29 cellular contexts compared by ENCODE assay signal in the genomic region with DNA sequence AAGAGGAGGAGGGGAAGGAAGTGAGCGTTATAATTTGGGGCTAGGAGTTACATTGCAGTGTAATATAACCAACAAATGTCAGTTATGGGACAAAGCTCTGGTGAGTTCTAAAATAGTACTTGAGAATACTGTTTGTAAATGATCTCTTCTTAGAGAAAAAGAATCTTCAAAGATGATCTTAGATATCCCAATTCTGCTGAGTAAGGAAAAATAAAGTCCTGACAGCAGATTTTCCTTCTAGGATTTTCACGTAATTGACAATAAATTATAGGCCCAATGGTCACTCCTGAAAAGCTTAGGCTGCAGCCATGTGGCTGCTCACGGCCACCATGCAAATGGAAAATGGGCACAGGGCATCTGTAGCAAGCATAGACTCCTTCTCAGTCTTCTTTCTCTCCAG.
"Had no signal": no experiment of that assay in that cellular context is flagged by ENCODE, and none has a peak within 500 bp of the region (broad histone marks: within the 10 kb centered on the region; RNA-seq: fewer than 3 reads in every experiment).

No MANE protein-coding gene starts in this region.

- H3K4me1 ChIP-seq: ascending aorta, breast epithelium, colonic mucosa, gastroesophageal sphincter had no signal

- H3K9me3 ChIP-seq: ascending aorta, breast epithelium, colonic mucosa, esophagus squamous epithelium, gastroesophageal sphincter, heart left ventricle had no signal

- DNase-seq: activated CD4-positive, alpha-beta memory T cell treated with anti-CD3 and anti-CD28 coated beads for 36 hours; activated CD4-positive, alpha-beta T cell treated with anti-CD3 and anti-CD28 coated beads for 36 hours; activated CD4-positive, alpha-beta T cell treated with anti-CD3 and anti-CD28 coated beads, Interleukin-2, amount 10 ng/mL, durations not matched to agents 24 days and 14 days; activated CD4-positive, CD25-positive, alpha-beta regulatory T cell; activated CD4-positive, CD25-positive, alpha-beta regulatory T cell treated with anti-CD3 and anti-CD28 coated beads, Interleukin-2, amount 50 U/mL, for 72 hours; activated CD8-positive, alpha-beta memory T cell treated with anti-CD3 and anti-CD28 coated beads, Interleukin-2, amount 10 ng/mL, durations not matched to agents 7 days and 5 days; activated CD8-positive, alpha-beta memory T cell treated with anti-CD3 and anti-CD28 coated beads, Interleukin-2, amount 50 U/mL, for 4 hours; activated CD8-positive, alpha-beta T cell treated with anti-CD3 and anti-CD28 coated beads, Interleukin-2, amount 10 ng/mL, durations not matched to agents 7 days and 5 days; activated effector memory CD4-positive, alpha-beta T cell treated with anti-CD3 and anti-CD28 coated beads, Interleukin-2, amount 50 U/mL, for 16 hours; activated naive CD4-positive, alpha-beta T cell treated with anti-CD3 and anti-CD28 coated beads for 36 hours; activated naive CD8-positive, alpha-beta T cell treated with anti-CD3 and anti-CD28 coated beads for 36 hours; activated naive CD8-positive, alpha-beta T cell treated with anti-CD3 and anti-CD28 coated beads, Interleukin-2, amount 50 U/mL, for 24 hours; activated T-cell treated with anti-CD3 and anti-CD28 coated beads, Interleukin-2, amount 50 U/mL, for 1 hour; activated T-cell treated with anti-CD3 and anti-CD28 coated beads, Interleukin-2, amount 50 U/mL, for 48 hours; central memory CD4-positive, alpha-beta T cell; cerebellar nuclear complex; effector CD8-positive, alpha-beta T cell; esophagus squamous epithelium; foreskin melanocyte; heart left ventricle; T-helper 2 cell had no signal

- H3K27me3 ChIP-seq: ascending aorta, breast epithelium, cardiac muscle cell, colonic mucosa, esophagus squamous epithelium, gastroesophageal sphincter, heart left ventricle had no signal

- H3K36me3 ChIP-seq: ascending aorta, breast epithelium, cardiac muscle cell, colonic mucosa, esophagus squamous epithelium, gastroesophageal sphincter, heart left ventricle had no signal

- ATAC-seq: activated CD4-positive, alpha-beta T cell treated with anti-CD3 and anti-CD28 coated beads for 36 hours; activated CD8-positive, alpha-beta memory T cell treated with anti-CD3 and anti-CD28 coated beads, Interleukin-2, amount 10 ng/mL, durations not matched to agents 7 days and 5 days; activated CD8-positive, alpha-beta T cell treated with anti-CD3 and anti-CD28 coated beads, Interleukin-2, amount 10 ng/mL, durations not matched to agents 7 days and 5 days; activated naive CD8-positive, alpha-beta T cell treated with anti-CD3 and anti-CD28 coated beads, Interleukin-2, amount 50 U/mL, for 24 hours; gastroesophageal sphincter; heart left ventricle had no signal

- H3K27ac ChIP-seq: ascending aorta, breast epithelium, cardiac muscle cell, colonic mucosa, epithelial cell of prostate, esophagus squamous epithelium, gastroesophageal sphincter, heart left ventricle had no signal

- FAIRE-seq: endometrium, endothelial cell of umbilical vein had no signal

- H3K4me3 ChIP-seq: ascending aorta, breast epithelium, cardiac muscle cell, colonic mucosa, esophagus squamous epithelium, gastroesophageal sphincter, heart left ventricle had no signal
